In genomic region chr22:37752189-37753061, GRCh38 we compare ENCODE assay signal across 8 cellular contexts. TPM values are rescaled to one million over a fixed set of nuclear protein-coding genes. Genes with fewer than 3 reads are reported as not detected.
DNase-seq lines count a peak whose midpoint lies in the region; ATAC-seq and TF ChIP-seq lines count a peak whose summit lies in the region.

No MANE protein-coding gene starts in this region.

- peak; percentile 94 for DNase-seq in ELF-1 (ENCODE audit: low read depth, low spot score)
- DNase-seq in head of caudate nucleus: peak in 33 of 42 donors; percentile 16 to 66 (median 41)
- DNase-seq in pulmonary artery endothelial cell (ENCODE audit: low read depth, low spot score): peak; percentile 76
- no peak for DNase-seq in T-helper 1 cell
- DNase-seq in HUDEP-2 (lab: John Stamatoyannopoulos, UW; ENCODE audit: unreplicated experiment in 76 of 76): no peak

- intact Hi-C loops in head of caudate nucleus (cut with DNase I): no loop called here

- ATAC-seq in SK-N-SH treated with all-trans-retinoic acid at 6 μM for 48 hours (peak; percentile 88), GM19455 (IDR thresholded peaks at IDR 0.05; ENCODE audit: unreplicated experiment) (no peak), GM21390 (IDR thresholded peaks at IDR 0.05; ENCODE audit: unreplicated experiment) (no peak)

TF ChIP-seq in SK-N-SH treated with all-trans-retinoic acid at 6 μM for 48 hours, 23 proteins besides CTCF, POLR2A, EP300 and RAD21:
- TF ChIP-seq TSHZ2 (CRISPR knock-in tag; IDR thresholded peaks at IDR 0.05): peak; percentile 64; the same call in 1 of the 2 replicates
- no peak for TF ChIP-seq ZC3H10 (CRISPR knock-in tag; IDR thresholded peaks at IDR 0.05)
- no peak for TF ChIP-seq ZNF565 (CRISPR knock-in tag; conservative IDR thresholded peaks at IDR 0.05; ENCODE audit: low read depth)
- 0 out of 2 replicates have a peak, but pooled peaks have one; percentile 46 for TF ChIP-seq ESRRG (CRISPR knock-in tag; IDR thresholded peaks at IDR 0.05)
- TF ChIP-seq ZFP30 (CRISPR knock-in tag; IDR thresholded peaks at IDR 0.05): no peak
- no peak for TF ChIP-seq ARNTL (CRISPR knock-in tag; IDR thresholded peaks at IDR 0.05; ENCODE audit: borderline replicate concordance, low read depth)
- TF ChIP-seq OSR1 (CRISPR knock-in tag; IDR thresholded peaks at IDR 0.05): no peak
- no peak for TF ChIP-seq TOX (CRISPR knock-in tag; IDR thresholded peaks at IDR 0.05; ENCODE audit: borderline replicate concordance)
- TF ChIP-seq CSRNP3 (CRISPR knock-in tag; IDR thresholded peaks at IDR 0.05): no peak
- TF ChIP-seq RARB (CRISPR knock-in tag; IDR thresholded peaks at IDR 0.05): no peak
- TF ChIP-seq TCF4 (CRISPR knock-in tag; IDR thresholded peaks at IDR 0.05; ENCODE audit: borderline replicate concordance): peak; percentile 77
- TF ChIP-seq ISL1 (CRISPR knock-in tag; IDR thresholded peaks at IDR 0.05): no peak
- no peak; the same call in 1 of the 2 replicates for TF ChIP-seq ZFP3 (CRISPR knock-in tag; IDR thresholded peaks at IDR 0.05)
- no peak for TF ChIP-seq ZNF70 (CRISPR knock-in tag; IDR thresholded peaks at IDR 0.05)
- peak; percentile 81; the same call in 1 of the 2 replicates for TF ChIP-seq PATZ1 (CRISPR knock-in tag; IDR thresholded peaks at IDR 0.05; ENCODE audit: borderline replicate concordance)
- TF ChIP-seq POU6F1 (CRISPR knock-in tag; IDR thresholded peaks at IDR 0.05; ENCODE audit: borderline replicate concordance, low read depth): no peak
- TF ChIP-seq SNAI2 (CRISPR knock-in tag; IDR thresholded peaks at IDR 0.05): no peak
- TF ChIP-seq ZNF8 (CRISPR knock-in tag; IDR thresholded peaks at IDR 0.05): no peak
- TF ChIP-seq GLIS3 (CRISPR knock-in tag; IDR thresholded peaks at IDR 0.05): no peak
- no peak for TF ChIP-seq BACH2 (CRISPR knock-in tag; IDR thresholded peaks at IDR 0.05; ENCODE audit: borderline replicate concordance)
- TF ChIP-seq CSDC2 (CRISPR knock-in tag; IDR thresholded peaks at IDR 0.05): peak; percentile 12; the same call in 1 of the 2 replicates
- TF ChIP-seq CREB5 (CRISPR knock-in tag; IDR thresholded peaks at IDR 0.05; ENCODE audit: low read depth): 0 out of 2 replicates have a peak, but pooled peaks have one; percentile 34
- no peak for TF ChIP-seq PPARA (CRISPR knock-in tag; IDR thresholded peaks at IDR 0.05; ENCODE audit: borderline replicate concordance)

RNA-seq across cellular contexts. Expression of gene GCAT, which starts 55.3 kb away (rescaled TPM):
- 33.8 and 48.3 TPM in 2 replicates for total RNA-seq in pulmonary artery endothelial cell

RNA-seq across cellular contexts. Expression of gene TRIOBP, which starts 55.6 kb away (rescaled TPM):
- total RNA-seq in pulmonary artery endothelial cell: 105 and 115 TPM in 2 replicates

Comparison
In these comparisons a context has a peak if more than half of its experiments do, and no peak if none do; other contexts are left out.
1. DNase-seq: peak in ELF-1 (single experiment), head of caudate nucleus (33 of 42) and pulmonary artery endothelial cell (single experiment); none in T-helper 1 cell (0 of 5) and HUDEP-2 (0 of 76).